9 cellular contexts compared by ENCODE assay signal in genomic region chr16:31141071-31141469, GRCh38. TPM values are rescaled to one million over a fixed set of nuclear protein-coding genes. Genes with fewer than 3 reads are reported as not detected.
A peak's percentile ranks its signal among the peaks of the same experiment; 100 is the strongest.
DNase-seq lines count a peak whose midpoint lies in the region; ATAC-seq, FAIRE-seq and TF ChIP-seq lines count a peak whose summit lies in the region.
"Not testable (repeated sequence)": the region's sequence is repeated elsewhere in the genome, so short reads cannot be mapped to it uniquely, and the experiment has no call there.
"Had no signal": no experiment of that assay in that cellular context is flagged by ENCODE, and none has a peak within 500 bp of the region (broad histone marks: within the 10 kb centered on the region; RNA-seq: fewer than 3 reads in every experiment).

No MANE protein-coding gene starts in this region.

- ATAC-seq in A549; activated CD8-positive, alpha-beta T cell treated with anti-CD3 and anti-CD28 coated beads for 36 hours: not testable (repeated sequence)

- intact Hi-C loops in activated CD8-positive, alpha-beta T cell treated with anti-CD3 and anti-CD28 coated beads for 36 hours (cut with micrococcal nuclease); spleen (cut with DNase I; ENCODE audit: low total_unique reads): not testable (repeated sequence)

- not testable (repeated sequence) for H3K4me1 Mint-ChIP-seq in activated CD8-positive, alpha-beta T cell treated with anti-CD3 and anti-CD28 coated beads for 36 hours (ENCODE audit: low read depth)

- peak overlapping the region; percentile 67 for H3K4me3 Mint-ChIP-seq in activated CD8-positive, alpha-beta T cell treated with anti-CD3 and anti-CD28 coated beads for 36 hours

- H3K27me3 ChIP-seq in HUES6 (ENCODE audit: control insufficient read depth, insufficient read depth, low read length), result peaks cover 20% of the 10 kb centered on the region
- not testable (repeated sequence) for H3K27me3 ChIP-seq in mucosa of rectum (ENCODE audit: control insufficient read depth in 2 of 2, insufficient read depth in 2 of 2, low read length in 2 of 2); spleen (replicated peaks in 1 of 7)

- TF ChIP-seq POLR2A in A549 (IDR thresholded peaks at IDR 0.05; ENCODE audit: low read length); spleen (IDR thresholded peaks at IDR 0.05): not testable (repeated sequence)

- not testable (repeated sequence) for H3K4me3 ChIP-seq in A549; mucosa of rectum (ENCODE audit: low read length in 2 of 2); spleen
- H3K4me3 ChIP-seq in HUES6 (ENCODE audit: low read depth, low read length), result peak overlapping the region; percentile 55; the same call in 1 of the 2 replicates
- peak overlapping the region; percentile 53 for H3K4me3 ChIP-seq in fibroblast of the aortic adventitia (ENCODE audit: low read depth, low read length)

- not testable (repeated sequence) for FAIRE-seq in A549 (lab: Jason Lieb, UNC)

- not testable (repeated sequence) for DNase-seq in A549 (ENCODE audit: low read depth in 1 of 2, low spot score in 1 of 2); activated CD8-positive, alpha-beta T cell treated with anti-CD3 and anti-CD28 coated beads for 36 hours; fibroblast of the aortic adventitia (ENCODE audit: low read depth); spleen

- TF ChIP-seq EP300 in A549 (IDR thresholded peaks at IDR 0.05), result not testable (repeated sequence)

- 94% methylated on average over 9 of the region's 9 CpGs for WGBS in A549 (ENCODE audit: missing lambda C conversion rate)
- WGBS in spleen, 5 donors, result 89 to 93% (median 92%) methylated on average over 9 of the region's 9 CpGs

- TF ChIP-seq CTCF in A549 (IDR thresholded peaks at IDR 0.05); activated CD8-positive, alpha-beta T cell treated with anti-CD3 and anti-CD28 coated beads for 36 hours (IDR thresholded peaks at IDR 0.05); fibroblast of the aortic adventitia (IDR thresholded peaks at IDR 0.05; ENCODE audit: insufficient read depth, low read length); spleen (IDR thresholded peaks at IDR 0.05 in 8 of 11, conservative IDR thresholded peaks at IDR 0.05 in 3 of 11): not testable (repeated sequence)

- not testable (repeated sequence) for H3K9me3 Mint-ChIP-seq in activated CD8-positive, alpha-beta T cell treated with anti-CD3 and anti-CD28 coated beads for 36 hours

- peak overlapping the region; percentile 71; the same call in 1 of the 3 replicates for H3K4me2 ChIP-seq in A549

- H3K4me1 ChIP-seq in A549 (peaks cover 30% of the 10 kb centered on the region), HUES6 (ENCODE audit: control insufficient read depth, insufficient read depth, low read length) (peaks cover 30% of the 10 kb centered on the region), mucosa of rectum (ENCODE audit: control insufficient read depth in 2 of 2, insufficient read depth in 2 of 2, low read length in 2 of 2) (peaks cover 39% of the 10 kb centered on the region in 2 donors), spleen (peaks cover 7 to 47% (median 26%) of the 10 kb centered on the region in 6 donors)

- H3K27ac ChIP-seq in A549 (peak overlapping the region; percentile 69 to 84; a peak in 5 of 6 replicates), HUES6 (ENCODE audit: low read depth, low read length) (peak overlapping the region; percentile 5; the same call in 1 of the 2 replicates), mucosa of rectum (ENCODE audit: low read depth in 2 of 2, low read length in 2 of 2) (peak overlapping the region; percentile 86 to 91), spleen (peak overlapping the region in 7 of 8 donors; percentile 75 to 95 (median 88))

- H3K9me3 ChIP-seq in A549; HUES6 (ENCODE audit: control insufficient read depth, insufficient read depth, low read depth, low read length); mucosa of rectum (ENCODE audit: control insufficient read depth in 2 of 2, low read length in 2 of 2); spleen: not testable (repeated sequence)

- H3K9ac ChIP-seq in HUES6 (ENCODE audit: low read length), result peak overlapping the region; percentile 13
- peak overlapping the region in 1 of 2 donors; percentile 63 for H3K9ac ChIP-seq in mucosa of rectum (ENCODE audit: low read depth in 1 of 2, low read length in 2 of 2)

- POLR2A ChIA-PET in A549 (lab: Yijun Ruan, JAX), result interaction anchor here (1.7 to 2.9 kb wide), 3 partner anchors 15 to 39 kb away, joined by 9 to 73 read pairs (median 37); partner anchors contain the start of genes FUS and KAT8
- POLR2A ChIA-PET in activated CD8-positive, alpha-beta T cell treated with anti-CD3 and anti-CD28 coated beads for 36 hours (lab: Charles Lee), result interaction anchor here (2.3 to 5.0 kb wide), 3 partner anchors 8 to 38 kb away, joined by 6 to 59 read pairs (median 12); partner anchors contain the start of gene FUS

- TF ChIP-seq RAD21 in A549 (conservative IDR thresholded peaks at IDR 0.05 in 1 of 2, IDR thresholded peaks at IDR 0.05 in 1 of 2), result not testable (repeated sequence)

- H3K36me3 Mint-ChIP-seq in activated CD8-positive, alpha-beta T cell treated with anti-CD3 and anti-CD28 coated beads for 36 hours (ENCODE audit: low read depth), result not testable (repeated sequence)

- not testable (repeated sequence) for H3K36me3 ChIP-seq in HUES6 (ENCODE audit: control insufficient read depth, insufficient read depth, low read length); mucosa of rectum (ENCODE audit: control insufficient read depth in 2 of 2, insufficient read depth in 2 of 2, low read length in 2 of 2); spleen

- H3K27me3 Mint-ChIP-seq in activated CD8-positive, alpha-beta T cell treated with anti-CD3 and anti-CD28 coated beads for 36 hours, result not testable (repeated sequence)

- CTCF ChIA-PET in A549 (lab: Yijun Ruan, JAX), result interaction anchor here (0.5 to 6.8 kb wide), 8 partner anchors 22 to 302 kb away, joined by 3 to 166 read pairs (median 6); partner anchors contain the start of genes HSD3B7, KAT8, VKORC1 and ZNF843
- CTCF ChIA-PET in activated CD8-positive, alpha-beta T cell treated with anti-CD3 and anti-CD28 coated beads for 36 hours (lab: Charles Lee), result interaction anchor here (1.4 to 3.0 kb wide), 8 partner anchors 11 to 187 kb away, joined by 4 to 19 read pairs (median 12); partner anchors contain the start of genes FUS and PYDC1

- not testable (repeated sequence) for H3K27ac Mint-ChIP-seq in activated CD8-positive, alpha-beta T cell treated with anti-CD3 and anti-CD28 coated beads for 36 hours

RNA-seq across cellular contexts. Expression of gene PRSS8, which starts 5.5 kb away (rescaled TPM):
- 0.04 and 0.08 TPM in 2 replicates for polyA plus RNA-seq in A549 (2011; rRNA removed)
- 0.04 and 0.09 TPM in 2 replicates for polyA plus RNA-seq in A549 (2012; cell fraction: cytosol; rRNA removed)
- 0.29 and 0.39 TPM in 2 replicates for polyA plus RNA-seq in A549 (2012; cell fraction: nucleus; rRNA removed)
- polyA plus RNA-seq in A549 (2017; fragmentation: RNase III; extraction: RNeasy Plus Mini Kit Qiagen cat#74134 plus additional on column Dnase treatment), result 0.09 to 0.21 TPM (median 0.15 TPM) in 3 replicates
- polyA minus RNA-seq in A549 (2011; rRNA and poly(A)+ RNA removed), result 0.39 TPM in 1 of 2 replicates, not detected in the other
- not detected for total RNA-seq in activated CD8-positive, alpha-beta T cell treated with anti-CD3 and anti-CD28 coated beads for 36 hours
- not detected in 2 replicates for total RNA-seq in fibroblast of the aortic adventitia (ENCODE audit: low replicate concordance)
- total RNA-seq in spleen, result not detected
- under 1 TPM; 0.07 to 0.19 (median 0.15) TPM for polyA plus RNA-seq in spleen
- total RNA-seq: activated CD4-positive, alpha-beta T cell treated with anti-CD3 and anti-CD28 coated beads, Interleukin-2, amount 10 ng/mL, durations not matched to agents 24 days and 14 days; mononuclear cell; Right ventricle myocardium superior had no signal

RNA-seq across cellular contexts. Expression of gene PRSS36, which starts 8.8 kb away (rescaled TPM):
- polyA plus RNA-seq in A549 (2011; rRNA removed), result 0.41 TPM in 1 of 2 replicates, not detected in the other
- 0.32 and 0.88 TPM in 2 replicates for polyA plus RNA-seq in A549 (2012; cell fraction: cytosol; rRNA removed)
- polyA plus RNA-seq in A549 (2012; cell fraction: nucleus; rRNA removed), result 0.53 and 1.2 TPM in 2 replicates
- 0.55 to 0.75 TPM (median 0.55 TPM) in 3 replicates for polyA plus RNA-seq in A549 (2017; fragmentation: RNase III; extraction: RNeasy Plus Mini Kit Qiagen cat#74134 plus additional on column Dnase treatment)
- polyA minus RNA-seq in A549 (2011; rRNA and poly(A)+ RNA removed), result 0.73 TPM in 1 of 2 replicates, not detected in the other
- under 1 TPM; 0.18 to 0.72 TPM for total RNA-seq in activated CD8-positive, alpha-beta T cell treated with anti-CD3 and anti-CD28 coated beads for 36 hours
- total RNA-seq in fibroblast of the aortic adventitia (ENCODE audit: low replicate concordance), result 1.1 and 3.8 TPM in 2 replicates
- total RNA-seq in spleen, result 1 to 10 TPM in 4 of 7 donors, under 1 TPM in 2, not detected in 1; 0.70 to 2.0 (median 1.3) TPM
- polyA plus RNA-seq in spleen, result 1 to 10 TPM; 1.5 to 2.6 (median 2.0) TPM

RNA-seq across cellular contexts. Expression of gene KAT8, which starts 23.6 kb away (rescaled TPM):
- polyA plus RNA-seq in A549 (2011; rRNA removed), result 42.2 and 52.9 TPM in 2 replicates
- 58.0 and 67.6 TPM in 2 replicates for polyA plus RNA-seq in A549 (2012; cell fraction: cytosol; rRNA removed)
- polyA plus RNA-seq in A549 (2012; cell fraction: nucleus; rRNA removed), result 84.5 and 85.6 TPM in 2 replicates
- 34.0 to 38.3 TPM (median 34.4 TPM) in 3 replicates for polyA plus RNA-seq in A549 (2017; fragmentation: RNase III; extraction: RNeasy Plus Mini Kit Qiagen cat#74134 plus additional on column Dnase treatment)
- 32.8 and 35.2 TPM in 2 replicates for polyA minus RNA-seq in A549 (2011; rRNA and poly(A)+ RNA removed)
- 10 to 100 TPM; 55.6 to 58.7 TPM for total RNA-seq in activated CD8-positive, alpha-beta T cell treated with anti-CD3 and anti-CD28 coated beads for 36 hours
- total RNA-seq in fibroblast of the aortic adventitia (ENCODE audit: low replicate concordance), result 25.1 and 31.5 TPM in 2 replicates
- total RNA-seq in spleen, result 10 to 100 TPM; 63.2 to 94.8 (median 85.2) TPM
- polyA plus RNA-seq in spleen, result 10 to 100 TPM; 48.7 to 63.6 (median 56.5) TPM

RNA-seq across cellular contexts. Expression of gene BCKDK, which starts 32.9 kb away (rescaled TPM):
- polyA plus RNA-seq in A549 (2011; rRNA removed) (20.7 and 22.1 TPM in 2 replicates), A549 (2017; fragmentation: RNase III; extraction: RNeasy Plus Mini Kit Qiagen cat#74134 plus additional on column Dnase treatment) (35.1 to 36.7 TPM (median 36.4 TPM) in 3 replicates), spleen (10 to 100 TPM; 15.0 to 27.5 (median 17.4) TPM)
- polyA plus RNA-seq in A549 (2012; cell fraction: cytosol; rRNA removed), result 53.4 and 69.4 TPM in 2 replicates
- 51.4 and 63.1 TPM in 2 replicates for polyA plus RNA-seq in A549 (2012; cell fraction: nucleus; rRNA removed)
- polyA minus RNA-seq in A549 (2011; rRNA and poly(A)+ RNA removed), result 30.7 and 34.5 TPM in 2 replicates
- total RNA-seq in activated CD8-positive, alpha-beta T cell treated with anti-CD3 and anti-CD28 coated beads for 36 hours, result 10 to 100 TPM; 55.1 to 58.7 TPM
- total RNA-seq in fibroblast of the aortic adventitia (ENCODE audit: low replicate concordance) (16.9 and 39.5 TPM in 2 replicates), spleen (10 to 100 TPM; 36.9 to 55.7 (median 40.2) TPM)

RNA-seq across cellular contexts. Expression of gene FUS, which starts 38.9 kb away (rescaled TPM):
- polyA plus RNA-seq in A549 (2011; rRNA removed) (168 and 224 TPM in 2 replicates), A549 (2017; fragmentation: RNase III; extraction: RNeasy Plus Mini Kit Qiagen cat#74134 plus additional on column Dnase treatment) (740 to 780 TPM (median 745 TPM) in 3 replicates), spleen (100 to 1,000 TPM; 225 to 694 (median 516) TPM)
- 382 and 384 TPM in 2 replicates for polyA plus RNA-seq in A549 (2012; cell fraction: cytosol; rRNA removed)
- 432 and 577 TPM in 2 replicates for polyA plus RNA-seq in A549 (2012; cell fraction: nucleus; rRNA removed)
- polyA minus RNA-seq in A549 (2011; rRNA and poly(A)+ RNA removed), result 161 and 177 TPM in 2 replicates
- 100 to 1,000 TPM; 486 to 533 TPM for total RNA-seq in activated CD8-positive, alpha-beta T cell treated with anti-CD3 and anti-CD28 coated beads for 36 hours
- total RNA-seq in fibroblast of the aortic adventitia (ENCODE audit: low replicate concordance) (41.3 and 65.3 TPM in 2 replicates), spleen (100 to 1,000 TPM; 119 to 474 (median 284) TPM)

Comparison
In these comparisons a context has a peak if more than half of its experiments do, and no peak if none do; other contexts are left out.
1. H3K27ac ChIP-seq: peak in every context shown above with its lines; median percentile 88 in mucosa of rectum; 88 in spleen; 76 in A549; 5 in HUES6.